In genomic region chr1:48851638-48852037, GRCh38 we compare ENCODE assay signal across 21 cellular contexts.
DNase-seq lines count a peak whose midpoint lies in the region; ATAC-seq and TF ChIP-seq lines count a peak whose summit lies in the region.
"Had no signal": no experiment of that assay in that cellular context is flagged by ENCODE, and none has a peak within 500 bp of the region (broad histone marks: within the 10 kb centered on the region; RNA-seq: fewer than 3 reads in every experiment).

No MANE protein-coding gene starts in this region.

- CTCF ChIA-PET in PC-3 (lab: Charles Lee): no interaction called here

- WGBS in body of pancreas, 2 donors: 26 to 28% methylated on average over 2 of the region's 2 CpGs

- H3K9me3 ChIP-seq in BLaER1 treated with 17β-estradiol and CSF1 and Interleukin-3, amounts not matched to agents 10 nM and 100 nM (replicated peaks in 1 of 11): no peaks in the 10 kb centered on the region
- H3K9me3 ChIP-seq in PC-3 (ENCODE audit: low read length) (no peaks in the 10 kb centered on the region), body of pancreas (no peaks in the 10 kb centered on the region), Peyer's patch (no peaks in the 10 kb centered on the region)
- H3K9me3 ChIP-seq: mucosa of descending colon, psoas muscle, transverse colon had no signal

- intact Hi-C loops in PC-3 (cut with micrococcal nuclease): no loop called here
- intact Hi-C loops in body of pancreas (cut with DNase I): no loop called here

- no TSS peak for BruUV-seq in PC-3 (replicated peaks; lab: Mats Ljungman, UMichigan)

- H3K27me3 ChIP-seq in BLaER1 treated with 17β-estradiol and CSF1 and Interleukin-3, amounts not matched to agents 10 nM and 100 nM: no peaks in the 10 kb centered on the region
- H3K27me3 ChIP-seq in PC-3 (ENCODE audit: low read length) (no peaks in the 10 kb centered on the region), body of pancreas (no peaks in the 10 kb centered on the region), Peyer's patch (no peaks in the 10 kb centered on the region)
- H3K27me3 ChIP-seq: transverse colon had no signal

- POLR2A ChIA-PET in PC-3 (lab: Charles Lee; ENCODE audit: unreplicated experiment): interaction anchor here (0.7 kb wide), 1 partner anchor 19 kb away, joined by 17 read pairs; no protein-coding TSS in a partner anchor

- no peaks in the 10 kb centered on the region; the same call in 1 of the 2 replicates for H3K9me2 ChIP-seq in PC-3 (replicated peaks; ENCODE audit: low read length)

- no peak for TF ChIP-seq POLR2A in body of pancreas (IDR thresholded peaks at IDR 0.05)
- no peak for TF ChIP-seq POLR2A in Peyer's patch (IDR thresholded peaks at IDR 0.05)

- H3K79me2 ChIP-seq in PC-3 (ENCODE audit: low read length): no peaks in the 10 kb centered on the region

- no peaks in the 10 kb centered on the region for H3K36me3 ChIP-seq in BLaER1 treated with 17β-estradiol and CSF1 and Interleukin-3, amounts not matched to agents 10 nM and 100 nM
- H3K36me3 ChIP-seq in PC-3 (ENCODE audit: low read depth, low read length): no peaks in the 10 kb centered on the region
- H3K36me3 ChIP-seq in body of pancreas (replicated peaks in 1 of 2; ENCODE audit: insufficient read depth in 1 of 2, low read depth in 2 of 2): no peaks in the 10 kb centered on the region
- no peaks in the 10 kb centered on the region for H3K36me3 ChIP-seq in Peyer's patch
- H3K36me3 ChIP-seq: transverse colon had no signal

- no peaks in the 10 kb centered on the region for H4K20me1 ChIP-seq in BLaER1 treated with 17β-estradiol and CSF1 and Interleukin-3, amounts not matched to agents 10 nM and 100 nM
- H4K20me1 ChIP-seq in PC-3 (ENCODE audit: low read length): no peaks in the 10 kb centered on the region

- no peak overlapping the region for H2AFZ ChIP-seq in PC-3 (ENCODE audit: low read length)

- H3F3A ChIP-seq in PC-3 (ENCODE audit: low read length, unreplicated experiment): no peaks in the 10 kb centered on the region

- ATAC-seq in PC-3 (no peak), body of pancreas (no peak), GM18858 (IDR thresholded peaks at IDR 0.05; ENCODE audit: unreplicated experiment) (no peak)
- ATAC-seq: HCT116; left ventricle myocardium superior; mucosa of descending colon; psoas muscle; stimulated activated naive CD8-positive, alpha-beta T cell treated with anti-CD3 and anti-CD28 coated beads, Interleukin-15, Interleukin-2, amounts not matched to agents 100 U/mL and 50 U/mL, for 24 hours had no signal

- H3K27ac ChIP-seq in BLaER1 treated with 17β-estradiol and CSF1 and Interleukin-3, amounts not matched to agents 10 nM and 100 nM: peak overlapping the region in 10 of 11 experiments; percentile 10 to 76 (median 51); a peak in 17 of 22 replicates
- H3K27ac ChIP-seq in PC-3 (ENCODE audit: low read length) (no peak overlapping the region), body of pancreas (no peak overlapping the region), Peyer's patch (no peak overlapping the region)
- H3K27ac ChIP-seq: C4-2B, psoas muscle, skin epidermis, transverse colon had no signal

- H3K9ac ChIP-seq in BLaER1 treated with 17β-estradiol and CSF1 and Interleukin-3, amounts not matched to agents 10 nM and 100 nM: peak overlapping the region in 2 of 11 experiments; percentile 19 to 59; a peak in 4 of 22 replicates
- no peak overlapping the region for H3K9ac ChIP-seq in PC-3 (ENCODE audit: low read length)

- DNase-seq in HS-5 (ENCODE audit: low read depth): peak; percentile 34
- DNase-seq in PC-3: peak; percentile 9
- peak; percentile 44 to 77 for DNase-seq in foreskin fibroblast
- no peak for DNase-seq in body of pancreas
- DNase-seq in OCI-M2 (lab: John Stamatoyannopoulos, UW; ENCODE audit: unreplicated experiment): no peak
- no peak for DNase-seq in Peyer's patch
- DNase-seq: activated CD4-positive, alpha-beta T cell treated with anti-CD3 and anti-CD28 coated beads for 48 hours; activated gamma-delta T cell treated with Interleukin-2 at 50 U/mL for 16 hours; amygdala; head of caudate nucleus; left ventricle myocardium superior; mucosa of descending colon; NCI-H187 treated with DMSO at 0.1 percent for 48 hours; psoas muscle; stimulated activated naive CD8-positive, alpha-beta T cell treated with anti-CD3 and anti-CD28 coated beads, Interleukin-15, Interleukin-2, amounts not matched to agents 100 U/mL and 50 U/mL, for 24 hours; transverse colon had no signal

- TF ChIP-seq CTCF in PC-3 (conservative IDR thresholded peaks at IDR 0.05; ENCODE audit: low read depth, low read length) (no peak), foreskin fibroblast (IDR thresholded peaks at IDR 0.05; ENCODE audit: low read depth, low read length) (no peak), body of pancreas (IDR thresholded peaks at IDR 0.05) (no peak), Peyer's patch (IDR thresholded peaks at IDR 0.05) (no peak)

- H3K4me1 ChIP-seq in BLaER1 treated with 17β-estradiol and CSF1 and Interleukin-3, amounts not matched to agents 10 nM and 100 nM: peaks cover 25 to 61% (median 48%) of the 10 kb centered on the region in 10 experiments
- H3K4me1 ChIP-seq in PC-3 (ENCODE audit: insufficient read depth, low read length) (peaks cover 22% of the 10 kb centered on the region), body of pancreas (no peaks in the 10 kb centered on the region), Peyer's patch (no peaks in the 10 kb centered on the region)
- H3K4me1 ChIP-seq: psoas muscle, transverse colon had no signal

- H3K4me3 ChIP-seq in BLaER1 treated with 17β-estradiol and CSF1 and Interleukin-3, amounts not matched to agents 10 nM and 100 nM: 0 out of 20 replicates have a peak overlapping the region, but pooled peaks of 1 of the 10 experiments have one; percentile 3
- H3K4me3 ChIP-seq in PC-3 (ENCODE audit: low read length) (no peak overlapping the region), foreskin fibroblast (ENCODE audit: low read depth in 1 of 2, low read length in 2 of 2) (no peak overlapping the region), body of pancreas (no peak overlapping the region), Peyer's patch (no peak overlapping the region)
- H3K4me3 ChIP-seq: mucosa of descending colon, psoas muscle, skin epidermis, transverse colon had no signal

- H3K4me2 ChIP-seq in BLaER1 treated with 17β-estradiol and CSF1 and Interleukin-3, amounts not matched to agents 10 nM and 100 nM: peak overlapping the region; percentile 41 to 85 (median 55); a peak in 21 of 22 replicates
- H3K4me2 ChIP-seq in PC-3 (ENCODE audit: low read length): no peak overlapping the region

Comparison
In these comparisons a context has a peak if more than half of its experiments do, and no peak if none do; other contexts are left out.
1. H3K27ac ChIP-seq: peak in BLaER1 treated with 17β-estradiol and CSF1 and Interleukin-3, amounts not matched to agents 10 nM and 100 nM (10 of 11); none in PC-3 (single experiment), body of pancreas (0 of 4) and Peyer's patch (0 of 4).
2. DNase-seq: peak in HS-5 (single experiment), PC-3 (single experiment) and foreskin fibroblast (2 of 2); none in body of pancreas (0 of 4), OCI-M2 (single experiment) and Peyer's patch (0 of 3).